Comparison of ENCODE assay signal across 8 cellular contexts in genomic region chr9:93302586-93303257, GRCh38.
DNase-seq lines count a peak whose midpoint lies in the region; ATAC-seq and TF ChIP-seq lines count a peak whose summit lies in the region.

No MANE protein-coding gene starts in this region.

- no peak for ATAC-seq in GM18870 (IDR thresholded peaks at IDR 0.05; ENCODE audit: unreplicated experiment)
- ATAC-seq in HG03196 (IDR thresholded peaks at IDR 0.05; ENCODE audit: unreplicated experiment): no peak

- TF ChIP-seq CTCF in GM10266 (IDR thresholded peaks at IDR 0.05; ENCODE audit: control insufficient read depth, insufficient read depth, low read depth, missing control alignments): peak; percentile 67
- TF ChIP-seq CTCF in WI38 (IDR thresholded peaks at IDR 0.05; ENCODE audit: low read depth, low read length): peak; percentile 56

- peak; percentile 78 for DNase-seq in GM10266 (ENCODE audit: extremely low spot score)
- DNase-seq in NCI-H1092 treated with DMSO at 0.1 percent for 48 hours (lab: John Stamatoyannopoulos, UW): peak; percentile 52
- DNase-seq in central memory CD4-positive, alpha-beta T cell: peak; percentile 54
- peak; percentile 69 for DNase-seq in left kidney (ENCODE audit: low read depth, low spot score)
- peak; percentile 17 for DNase-seq in stimulated activated CD8-positive, alpha-beta memory T cell treated with anti-CD3 and anti-CD28 coated beads, Interleukin-12 subunit alpha, Interleukin-12 subunit beta, amount 100 ng/mL, for 4 hours (ENCODE audit: low read depth)

- H3K4me3 ChIP-seq in WI38 (ENCODE audit: low read depth, low read length): no peak overlapping the region

Comparison
In these comparisons a context has a peak if more than half of its experiments do, and no peak if none do; other contexts are left out.
1. DNase-seq: peak in every context shown above with its lines; median percentile 78 in GM10266; 69 in left kidney; 54 in central memory CD4-positive, alpha-beta T cell; 52 in NCI-H1092 treated with DMSO at 0.1 percent for 48 hours; 17 in stimulated activated CD8-positive, alpha-beta memory T cell treated with anti-CD3 and anti-CD28 coated beads, Interleukin-12 subunit alpha, Interleukin-12 subunit beta, amount 100 ng/mL, for 4 hours.